Comparison of ENCODE assay signal across 18 cellular contexts in the genomic region with DNA sequence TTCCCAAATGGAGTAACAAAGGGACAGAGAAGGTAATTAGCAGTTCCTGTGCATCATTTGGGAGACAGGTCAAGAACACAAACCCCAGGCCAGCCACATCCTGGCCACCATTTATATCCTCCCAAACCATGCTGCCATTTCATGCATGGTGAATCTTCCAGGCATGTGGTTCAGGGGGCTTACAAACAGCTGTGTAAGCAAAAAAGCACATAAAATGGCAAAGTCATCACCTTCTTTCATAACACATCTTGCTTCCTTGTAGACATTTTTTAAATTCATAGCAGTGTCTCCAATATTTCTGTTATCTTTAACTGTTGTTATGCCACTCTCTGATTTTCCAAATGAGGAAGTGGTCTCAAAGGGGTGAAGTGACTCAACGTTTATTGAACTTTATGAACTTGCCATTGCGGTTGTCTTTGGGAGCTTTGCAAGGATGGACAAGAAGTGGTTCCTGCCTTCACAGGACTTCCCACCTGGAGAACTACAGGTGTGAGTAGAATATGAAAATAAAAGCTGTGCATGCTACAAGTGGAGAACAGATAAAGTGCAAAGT.
"Had no signal": no experiment of that assay in that cellular context is flagged by ENCODE, and none has a peak within 500 bp of the region (broad histone marks: within the 10 kb centered on the region; RNA-seq: fewer than 3 reads in every experiment).

No MANE protein-coding gene starts in this region.

- H3K4me3 ChIP-seq: colonic mucosa, dorsolateral prefrontal cortex, left ventricle myocardium inferior, prostate gland, spleen, thoracic aorta, vagina had no signal

- DNase-seq: activated CD4-positive, alpha-beta memory T cell treated with anti-CD3 and anti-CD28 coated beads, Interleukin-2, amount 10 ng/mL, durations not matched to agents 7 days and 5 days; activated CD4-positive, alpha-beta T cell treated with anti-CD3 and anti-CD28 coated beads, Interleukin-2, amount 10 ng/mL, durations not matched to agents 24 days and 14 days; activated effector memory CD4-positive, alpha-beta T cell treated with anti-CD3 and anti-CD28 coated beads, Interleukin-2, amount 50 U/mL, for 16 hours; activated naive CD4-positive, alpha-beta T cell treated with anti-CD3 and anti-CD28 coated beads, Interleukin-2, amount 10 ng/mL, durations not matched to agents 7 days and 5 days; amygdala; colonic mucosa; dorsolateral prefrontal cortex; effector memory CD8-positive, alpha-beta T cell; immature natural killer cell; kidney glomerular epithelial cell; left ventricle myocardium inferior; naive thymus-derived CD8-positive, alpha-beta T cell; spleen; stimulated activated CD4-positive, alpha-beta T cell treated with anti-CD3 and anti-CD28 coated beads, Interleukin-4, amount 100 ng/mL, for 1 hour; stimulated activated naive CD4-positive, alpha-beta T cell had no signal

- H3K36me3 ChIP-seq: colonic mucosa, left ventricle myocardium inferior, prostate gland, spleen, thoracic aorta, vagina had no signal

- H3K9me3 ChIP-seq: colonic mucosa, left ventricle myocardium inferior, prostate gland, spleen, thoracic aorta, vagina had no signal

- H3K4me1 ChIP-seq: colonic mucosa, left ventricle myocardium inferior, prostate gland, spleen, vagina had no signal

- H3K27me3 ChIP-seq: colonic mucosa, vagina had no signal

- H3K27ac ChIP-seq: colonic mucosa, dorsolateral prefrontal cortex, left ventricle myocardium inferior, prostate gland, spleen, thoracic aorta, vagina had no signal

- ATAC-seq: effector memory CD8-positive, alpha-beta T cell; naive thymus-derived CD8-positive, alpha-beta T cell had no signal
